Comparison of ENCODE assay signal across 8 cellular contexts in genomic region chr5:78504726-78505431, GRCh38.
DNase-seq lines count a peak whose midpoint lies in the region; ATAC-seq and TF ChIP-seq lines count a peak whose summit lies in the region.

No MANE protein-coding gene starts in this region.

- H3K4me3 Mint-ChIP-seq in activated CD8-positive, alpha-beta T cell treated with anti-CD3 and anti-CD28 coated beads for 36 hours, result no peak overlapping the region
- H3K4me3 Mint-ChIP-seq in activated CD8-positive, alpha-beta T cell treated with anti-CD3 and anti-CD28 coated beads, Interleukin-2, amount 10 ng/mL, durations not matched to agents 7 days and 5 days, result no peak overlapping the region

- WGBS in body of pancreas, 2 donors, result 23 to 31% methylated on average over 10 of the region's 10 CpGs

- peaks cover 44% of the 10 kb centered on the region for H3K4me1 ChIP-seq in body of pancreas

- peak; percentile 94 for ATAC-seq in body of pancreas
- no peak for ATAC-seq in activated CD8-positive, alpha-beta T cell treated with anti-CD3 and anti-CD28 coated beads for 36 hours
- ATAC-seq in activated CD8-positive, alpha-beta T cell treated with anti-CD3 and anti-CD28 coated beads, Interleukin-2, amount 10 ng/mL, durations not matched to agents 7 days and 5 days, result no peak

- no peak overlapping the region for H3K4me3 ChIP-seq in body of pancreas

- POLR2A ChIA-PET in activated CD8-positive, alpha-beta T cell treated with anti-CD3 and anti-CD28 coated beads for 36 hours (lab: Charles Lee), result interaction anchor here (0.6 kb wide), 1 partner anchor 19 kb away, joined by 3 read pairs; no protein-coding TSS in a partner anchor
- POLR2A ChIA-PET in activated CD8-positive, alpha-beta T cell treated with anti-CD3 and anti-CD28 coated beads, Interleukin-2, amount 10 ng/mL, durations not matched to agents 7 days and 5 days (lab: Charles Lee), result no interaction called here

- intact Hi-C loops in body of pancreas (cut with DNase I), result no loop called here
- intact Hi-C loops in activated CD8-positive, alpha-beta T cell treated with anti-CD3 and anti-CD28 coated beads for 36 hours (cut with micrococcal nuclease), result no loop called here

- H3K9me3 Mint-ChIP-seq in activated CD8-positive, alpha-beta T cell treated with anti-CD3 and anti-CD28 coated beads for 36 hours, result no peaks in the 10 kb centered on the region
- H3K9me3 Mint-ChIP-seq in activated CD8-positive, alpha-beta T cell treated with anti-CD3 and anti-CD28 coated beads, Interleukin-2, amount 10 ng/mL, durations not matched to agents 7 days and 5 days (ENCODE audit: insufficient read depth), result no peaks in the 10 kb centered on the region

- H3K4me1 Mint-ChIP-seq in activated CD8-positive, alpha-beta T cell treated with anti-CD3 and anti-CD28 coated beads for 36 hours (ENCODE audit: low read depth), result peaks cover 8% of the 10 kb centered on the region
- H3K4me1 Mint-ChIP-seq in activated CD8-positive, alpha-beta T cell treated with anti-CD3 and anti-CD28 coated beads, Interleukin-2, amount 10 ng/mL, durations not matched to agents 7 days and 5 days (ENCODE audit: low read depth), result peaks cover 10% of the 10 kb centered on the region

- peak; percentile 95 for DNase-seq in AG08395 (ENCODE audit: low spot score)
- DNase-seq in M059J (ENCODE audit: low read depth), result peak; percentile 99
- DNase-seq in body of pancreas, result peak; percentile 85 to 93 (median 90)
- peak; percentile 97 for DNase-seq in iris pigment epithelial cell (ENCODE audit: low read depth)
- peak; percentile 75 for DNase-seq in smooth muscle cell of the brain vasculature (ENCODE audit: low read depth, low spot score)
- no peak for DNase-seq in activated CD8-positive, alpha-beta T cell treated with anti-CD3 and anti-CD28 coated beads for 36 hours
- no peak for DNase-seq in SIG-M5 (lab: John Stamatoyannopoulos, UW)
- no peak for DNase-seq in activated CD8-positive, alpha-beta T cell treated with anti-CD3 and anti-CD28 coated beads, Interleukin-2, amount 10 ng/mL, durations not matched to agents 7 days and 5 days

- no peaks in the 10 kb centered on the region for H3K9me3 ChIP-seq in body of pancreas

- peaks cover 48% of the 10 kb centered on the region for H3K27me3 Mint-ChIP-seq in activated CD8-positive, alpha-beta T cell treated with anti-CD3 and anti-CD28 coated beads for 36 hours
- H3K27me3 Mint-ChIP-seq in activated CD8-positive, alpha-beta T cell treated with anti-CD3 and anti-CD28 coated beads, Interleukin-2, amount 10 ng/mL, durations not matched to agents 7 days and 5 days (ENCODE audit: low read depth), result peaks cover 50% of the 10 kb centered on the region

- CTCF ChIA-PET in activated CD8-positive, alpha-beta T cell treated with anti-CD3 and anti-CD28 coated beads for 36 hours (lab: Charles Lee), result interaction anchor here (1.1 kb wide), 1 partner anchor 15 kb away, joined by 3 read pairs; no protein-coding TSS in a partner anchor
- CTCF ChIA-PET in activated CD8-positive, alpha-beta T cell treated with anti-CD3 and anti-CD28 coated beads, Interleukin-2, amount 10 ng/mL, durations not matched to agents 7 days and 5 days (lab: Charles Lee), result no interaction called here

- H3K36me3 ChIP-seq in body of pancreas (replicated peaks in 1 of 2; ENCODE audit: insufficient read depth in 1 of 2, low read depth in 2 of 2), result no peaks in the 10 kb centered on the region

- no peaks in the 10 kb centered on the region for H3K36me3 Mint-ChIP-seq in activated CD8-positive, alpha-beta T cell treated with anti-CD3 and anti-CD28 coated beads for 36 hours (ENCODE audit: low read depth)
- H3K36me3 Mint-ChIP-seq in activated CD8-positive, alpha-beta T cell treated with anti-CD3 and anti-CD28 coated beads, Interleukin-2, amount 10 ng/mL, durations not matched to agents 7 days and 5 days (ENCODE audit: low read depth), result no peaks in the 10 kb centered on the region

- no peak overlapping the region for H3K27ac Mint-ChIP-seq in activated CD8-positive, alpha-beta T cell treated with anti-CD3 and anti-CD28 coated beads for 36 hours
- no peak overlapping the region for H3K27ac Mint-ChIP-seq in activated CD8-positive, alpha-beta T cell treated with anti-CD3 and anti-CD28 coated beads, Interleukin-2, amount 10 ng/mL, durations not matched to agents 7 days and 5 days

- H3K27me3 ChIP-seq in body of pancreas, result no peaks in the 10 kb centered on the region

- peak in 1 of 3 donors; percentile 36 for TF ChIP-seq POLR2A in body of pancreas (IDR thresholded peaks at IDR 0.05)

- peak overlapping the region; percentile 54 to 78 (median 68) for H3K27ac ChIP-seq in body of pancreas

- no peak for TF ChIP-seq CTCF in body of pancreas (IDR thresholded peaks at IDR 0.05)
- no peak for TF ChIP-seq CTCF in activated CD8-positive, alpha-beta T cell treated with anti-CD3 and anti-CD28 coated beads for 36 hours (IDR thresholded peaks at IDR 0.05)

Comparison
In these comparisons a context has a peak if more than half of its experiments do, and no peak if none do; other contexts are left out.
1. DNase-seq: peak in AG08395 (single experiment), M059J (single experiment), body of pancreas (4 of 4), iris pigment epithelial cell (single experiment) and smooth muscle cell of the brain vasculature (single experiment); none in activated CD8-positive, alpha-beta T cell treated with anti-CD3 and anti-CD28 coated beads for 36 hours (single experiment), SIG-M5 (single experiment) and activated CD8-positive, alpha-beta T cell treated with anti-CD3 and anti-CD28 coated beads, Interleukin-2, amount 10 ng/mL, durations not matched to agents 7 days and 5 days (single experiment).